Comparison of ENCODE assay signal across 35 cellular contexts in the genomic region with DNA sequence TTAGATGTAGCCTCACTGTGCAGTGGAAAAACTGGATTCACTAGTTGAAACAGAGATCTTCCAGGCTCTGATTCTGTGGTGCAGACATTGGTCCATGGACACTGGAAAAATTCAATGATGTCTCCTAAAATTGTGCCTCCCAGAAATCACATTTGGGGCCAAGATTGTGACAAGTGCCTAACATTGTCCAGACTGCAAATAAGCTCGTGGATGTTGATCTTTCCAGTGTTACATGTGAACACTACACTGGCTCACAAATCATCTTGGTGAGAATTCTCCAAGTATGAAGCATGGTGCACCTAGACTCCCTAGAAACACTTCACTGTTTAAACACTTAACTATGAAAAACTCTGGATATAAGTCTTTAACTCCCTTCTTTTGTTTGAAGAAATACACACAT.
"Had no signal": no experiment of that assay in that cellular context is flagged by ENCODE, and none has a peak within 500 bp of the region (broad histone marks: within the 10 kb centered on the region; RNA-seq: fewer than 3 reads in every experiment).

No MANE protein-coding gene starts in this region.

- H3K4me3 ChIP-seq: MG63 had no signal

- H3K36me3 ChIP-seq: MG63 had no signal

- DNase-seq: Karpas-422, Kasumi-1, MG63, MM.1S, MV-4-11, NCI-H1048, NCI-H1092, NCI-H1092 treated with DMSO at 0.1 percent for 48 hours, NCI-H1105, NCI-H1105 treated with DMSO at 0.1 percent for 48 hours, NCI-H1417, NCI-H1417 treated with DMSO at 0.1 percent for 48 hours, NCI-H1436, NCI-H1436 treated with DMSO at 0.1 percent for 48 hours, NCI-H146, NCI-H1694, NCI-H1694 treated with DMSO at 0.1 percent for 48 hours, NCI-H187, NCI-H187 treated with DMSO at 0.1 percent for 48 hours, NCI-H1930, NCI-H2029, NCI-H2029 treated with DMSO at 0.1 percent for 48 hours, NCI-H2081, NCI-H2081 treated with DMSO at 0.1 percent for 48 hours, NCI-H2107, NCI-H2171, NCI-H2171 treated with DMSO at 0.1 percent for 48 hours, NCI-H2227 treated with DMSO at 0.1 percent for 48 hours, NCI-H226, NCI-H345, NCI-H446, NCI-H446 treated with DMSO at 0.1 percent for 48 hours, NCI-H510A, NCI-H510A treated with DMSO at 0.1 percent for 48 hours had no signal

- H3K4me2 ChIP-seq: KMS-11 had no signal

- H3K27ac ChIP-seq: KMS-11 had no signal
